16 cellular contexts compared by ENCODE assay signal in genomic region chr13:40331802-40332201, GRCh38.
DNase-seq lines count a peak whose midpoint lies in the region; ATAC-seq and TF ChIP-seq lines count a peak whose summit lies in the region.
"Had no signal": no experiment of that assay in that cellular context is flagged by ENCODE, and none has a peak within 500 bp of the region (broad histone marks: within the 10 kb centered on the region; RNA-seq: fewer than 3 reads in every experiment).

No MANE protein-coding gene starts in this region.

- no peak overlapping the region for H2AFZ ChIP-seq in GM23338
- H2AFZ ChIP-seq in OCI-LY7 (ENCODE audit: low read length) = no peak overlapping the region

- H3K9me3 ChIP-seq in OCI-LY7 (ENCODE audit: low read length) = no peaks in the 10 kb centered on the region; the same call in 1 of the 2 replicates
- H3K9me3 ChIP-seq: A549, HAP-1 had no signal

- peaks cover 32% of the 10 kb centered on the region for H3K4me1 Mint-ChIP-seq in activated T-cell treated with anti-CD3 and anti-CD28 coated beads, Interleukin-2, amount 50 U/mL, for 24 hours (ENCODE audit: low read depth)
- peaks cover 4% of the 10 kb centered on the region for H3K4me1 Mint-ChIP-seq in activated T-helper 17 cell treated with anti-CD3 and anti-CD28 coated beads, Interleukin-2, amount 50 U/mL, for 72 hours
- peaks cover 5% of the 10 kb centered on the region for H3K4me1 Mint-ChIP-seq in GM23338

- POLR2A ChIA-PET in OCI-LY7 (lab: Charles Lee) = interaction anchor here (0.6 kb wide), 1 partner anchor 43 kb away, joined by 3 read pairs; no protein-coding TSS in a partner anchor

- no peaks in the 10 kb centered on the region for H3K27me3 Mint-ChIP-seq in activated T-cell treated with anti-CD3 and anti-CD28 coated beads, Interleukin-2, amount 50 U/mL, for 24 hours
- H3K27me3 Mint-ChIP-seq in activated T-helper 17 cell treated with anti-CD3 and anti-CD28 coated beads, Interleukin-2, amount 50 U/mL, for 72 hours = no peaks in the 10 kb centered on the region
- H3K27me3 Mint-ChIP-seq in GM23338 (ENCODE audit: insufficient read depth, low read depth, poor library complexity) = peaks cover 3% of the 10 kb centered on the region
- H3K27me3 Mint-ChIP-seq: CD4-positive, alpha-beta T cell had no signal

- no peak overlapping the region for H3K4ac ChIP-seq in mesendoderm (ENCODE audit: low read depth, low read length)

- CTCF ChIA-PET in OCI-LY7 (lab: Charles Lee; ENCODE audit: unreplicated experiment) = no interaction called here

- H3K27ac ChIP-seq in mesendoderm (ENCODE audit: low read depth, low read length) = no peak overlapping the region
- no peak overlapping the region for H3K27ac ChIP-seq in GM23338 (ENCODE audit: low read depth)
- H3K27ac ChIP-seq in OCI-LY7 (ENCODE audit: low read depth, low read length, poor library complexity, severe bottlenecking) = no peak overlapping the region
- H3K27ac ChIP-seq: 22Rv1, A549, C4-2B had no signal

- H3K4me3 Mint-ChIP-seq in activated T-cell treated with anti-CD3 and anti-CD28 coated beads, Interleukin-2, amount 50 U/mL, for 24 hours = no peak overlapping the region
- H3K4me3 Mint-ChIP-seq in activated T-helper 17 cell treated with anti-CD3 and anti-CD28 coated beads, Interleukin-2, amount 50 U/mL, for 72 hours = no peak overlapping the region
- H3K4me3 Mint-ChIP-seq in GM23338 = no peak overlapping the region
- H3K4me3 Mint-ChIP-seq: CD4-positive, alpha-beta T cell had no signal

- no peak overlapping the region for H2BK5ac ChIP-seq in mesendoderm (ENCODE audit: low read length)

- H3K9ac ChIP-seq in mesendoderm (ENCODE audit: low read length) = no peak overlapping the region

- H3K9me3 Mint-ChIP-seq in activated T-cell treated with anti-CD3 and anti-CD28 coated beads, Interleukin-2, amount 50 U/mL, for 24 hours = no peaks in the 10 kb centered on the region
- no peaks in the 10 kb centered on the region for H3K9me3 Mint-ChIP-seq in activated T-helper 17 cell treated with anti-CD3 and anti-CD28 coated beads, Interleukin-2, amount 50 U/mL, for 72 hours
- no peaks in the 10 kb centered on the region; the same call in 2 of the 3 replicates for H3K9me3 Mint-ChIP-seq in GM23338
- H3K9me3 Mint-ChIP-seq: CD4-positive, alpha-beta T cell had no signal

- H3K27ac Mint-ChIP-seq in activated T-cell treated with anti-CD3 and anti-CD28 coated beads, Interleukin-2, amount 50 U/mL, for 24 hours = peak overlapping the region; percentile 14
- H3K27ac Mint-ChIP-seq in activated T-helper 17 cell treated with anti-CD3 and anti-CD28 coated beads, Interleukin-2, amount 50 U/mL, for 72 hours = peak overlapping the region; percentile 40
- H3K27ac Mint-ChIP-seq in GM23338 = no peak overlapping the region
- H3K27ac Mint-ChIP-seq: CD4-positive, alpha-beta T cell had no signal

- H2BK120ac ChIP-seq in mesendoderm (ENCODE audit: low read depth, low read length) = no peak overlapping the region

- no peak overlapping the region for H3K18ac ChIP-seq in mesendoderm (ENCODE audit: low read length)

- H3K27me3 ChIP-seq in mesendoderm (ENCODE audit: insufficient read depth, low read length, poor library complexity) (no peaks in the 10 kb centered on the region), GM23338 (ENCODE audit: insufficient read depth) (no peaks in the 10 kb centered on the region)

- TF ChIP-seq CTCF in GM23338 (conservative IDR thresholded peaks at IDR 0.05; ENCODE audit: low read depth in 2 of 2) = no peak
- no peak for TF ChIP-seq CTCF in OCI-LY7 (conservative IDR thresholded peaks at IDR 0.05; ENCODE audit: low read length)

- no peak overlapping the region for H2AK5ac ChIP-seq in mesendoderm (ENCODE audit: low read length)

- H3F3A ChIP-seq in GM23338 (replicated peaks; ENCODE audit: low read depth) = no peaks in the 10 kb centered on the region

- H2BK15ac ChIP-seq in mesendoderm (replicated peaks; ENCODE audit: low read depth) = no peak overlapping the region

- intact Hi-C loops in OCI-LY7 (cut with micrococcal nuclease; ENCODE audit: unreplicated experiment) (no loop called here), posterior vena cava (cut with DNase I) (no loop called here)

- H4K20me1 ChIP-seq in GM23338 (replicated peaks; ENCODE audit: insufficient read depth) (no peaks in the 10 kb centered on the region), OCI-LY7 (ENCODE audit: insufficient read depth, low read length) (no peaks in the 10 kb centered on the region)

- BruUV-seq in OCI-LY7 (replicated peaks; lab: Mats Ljungman, UMichigan) = no TSS peak

- no peaks in the 10 kb centered on the region for H3K79me1 ChIP-seq in mesendoderm (ENCODE audit: low read length)

- H3K79me2 ChIP-seq in mesendoderm (ENCODE audit: control insufficient read depth, insufficient read depth, low read length) (no peaks in the 10 kb centered on the region), GM23338 (replicated peaks; ENCODE audit: insufficient read depth) (no peaks in the 10 kb centered on the region), OCI-LY7 (ENCODE audit: insufficient read depth, low read depth, low read length) (no peaks in the 10 kb centered on the region)

- no peak overlapping the region for H4K8ac ChIP-seq in mesendoderm (ENCODE audit: low read depth, low read length)

- ATAC-seq in activated T-helper 17 cell treated with anti-CD3 and anti-CD28 coated beads, Interleukin-2, amount 50 U/mL, for 72 hours (replicated peaks) = no peak
- ATAC-seq in GM23338 = no peak
- ATAC-seq: A549, GM12878 had no signal

- H3K9me2 ChIP-seq in GM23338 (ENCODE audit: insufficient read depth) = peaks cover 10% of the 10 kb centered on the region; the same call in 1 of the 2 replicates
- H3K9me2 ChIP-seq in OCI-LY7 (ENCODE audit: insufficient read depth, low read length) = no peaks in the 10 kb centered on the region

- peaks cover 3% of the 10 kb centered on the region for H3K4me1 ChIP-seq in mesendoderm (ENCODE audit: control insufficient read depth, low read depth, low read length)
- no peaks in the 10 kb centered on the region for H3K4me1 ChIP-seq in GM23338 (ENCODE audit: insufficient read depth)
- H3K4me1 ChIP-seq in OCI-LY7 (ENCODE audit: insufficient read depth, low read length, poor library complexity, severe bottlenecking) = peaks cover 8% of the 10 kb centered on the region

- H3K36me3 ChIP-seq in mesendoderm (ENCODE audit: control insufficient read depth, insufficient read depth, low read length) (no peaks in the 10 kb centered on the region), GM23338 (ENCODE audit: insufficient read depth) (no peaks in the 10 kb centered on the region), OCI-LY7 (ENCODE audit: insufficient read depth, low read length) (no peaks in the 10 kb centered on the region)
- H3K36me3 ChIP-seq: HAP-1 had no signal

- no peak overlapping the region for H4K5ac ChIP-seq in mesendoderm (ENCODE audit: low read length)

- DNase-seq in activated T-cell treated with anti-CD3 and anti-CD28 coated beads, Interleukin-2, amount 50 U/mL, for 24 hours = no peak
- no peak for DNase-seq in activated T-cell treated with anti-CD3 and anti-CD28 coated beads, Interleukin-2, amount 50 U/mL, for 1 hour
- DNase-seq in GF-D8 (lab: John Stamatoyannopoulos, UW) (peak; percentile 42), mesendoderm (no peak), GM23338 (ENCODE audit: low spot score) (no peak), OCI-LY7 (ENCODE audit: low spot score) (no peak), posterior vena cava (ENCODE audit: low spot score) (no peak)
- DNase-seq: AML-193; CD4-positive, alpha-beta T cell; DMS79 treated with DMSO at 0.1 percent for 48 hours had no signal

- peak overlapping the region; percentile 7 for H3K56ac ChIP-seq in mesendoderm (ENCODE audit: low read length)

- H3K4me3 ChIP-seq in mesendoderm (ENCODE audit: low read length) (no peak overlapping the region), GM23338 (no peak overlapping the region), OCI-LY7 (ENCODE audit: low read depth, low read length, poor library complexity, severe bottlenecking) (no peak overlapping the region)
- H3K4me3 ChIP-seq: A549, GM12878, HAP-1 had no signal

- no peaks in the 10 kb centered on the region for H3K36me3 Mint-ChIP-seq in activated T-cell treated with anti-CD3 and anti-CD28 coated beads, Interleukin-2, amount 50 U/mL, for 24 hours (ENCODE audit: low read depth)
- no peaks in the 10 kb centered on the region for H3K36me3 Mint-ChIP-seq in activated T-helper 17 cell treated with anti-CD3 and anti-CD28 coated beads, Interleukin-2, amount 50 U/mL, for 72 hours (ENCODE audit: low read depth)
- no peaks in the 10 kb centered on the region for H3K36me3 Mint-ChIP-seq in GM23338 (ENCODE audit: low read depth)

- H3K4me2 ChIP-seq in mesendoderm (ENCODE audit: low read length) (no peak overlapping the region), GM23338 (no peak overlapping the region), OCI-LY7 (ENCODE audit: low read length) (no peak overlapping the region)
- H3K4me2 ChIP-seq: A549 had no signal

- H3K23ac ChIP-seq in mesendoderm (ENCODE audit: low read length) = no peak overlapping the region

TF ChIP-seq in GM23338, 12 proteins besides CTCF, POLR2A, EP300 and RAD21 (continues in another document):
- no peak for TF ChIP-seq REST (IDR thresholded peaks at IDR 0.05; ENCODE audit: unreplicated experiment)
- TF ChIP-seq POLR2AphosphoS5 (IDR thresholded peaks at IDR 0.05; ENCODE audit: low read depth) = no peak
- no peak for TF ChIP-seq JUNB (IDR thresholded peaks at IDR 0.05; ENCODE audit: unreplicated experiment)
- TF ChIP-seq CREB1 (CRISPR knock-in tag; IDR thresholded peaks at IDR 0.05; ENCODE audit: low read depth) = no peak
